ENCODE assay signal across 13 cellular contexts in genomic region chr18:31267823-31268481, GRCh38. TPM values are rescaled to one million over a fixed set of nuclear protein-coding genes. Genes with fewer than 3 reads are reported as not detected.
A peak's percentile ranks its signal among the peaks of the same experiment; 100 is the strongest.
DNase-seq lines count a peak whose midpoint lies in the region; ATAC-seq and TF ChIP-seq lines count a peak whose summit lies in the region.
"Had no signal": no experiment of that assay in that cellular context is flagged by ENCODE, and none has a peak within 500 bp of the region (broad histone marks: within the 10 kb centered on the region; RNA-seq: fewer than 3 reads in every experiment).

No MANE protein-coding gene starts in this region.

- TF ChIP-seq POLR2A in HCT116 (IDR thresholded peaks at IDR 0.05; ENCODE audit: borderline replicate concordance, extremely low read depth, insufficient read depth, insufficient read length) (no peak), suprapubic skin (IDR thresholded peaks at IDR 0.05) (no peak)

- DNase-seq in activated naive CD4-positive, alpha-beta T cell treated with anti-CD3 and anti-CD28 coated beads for 36 hours = no peak
- DNase-seq in HCT116 (ENCODE audit: low read depth, low spot score) = no peak
- no peak for DNase-seq in suprapubic skin (ENCODE audit: low spot score in 2 of 2)
- no peak for DNase-seq in ascending aorta (ENCODE audit: low spot score in 2 of 2)
- no peak for DNase-seq in osteoblast (ENCODE audit: insufficient read length, low spot score, missing footprints)
- DNase-seq in substantia nigra (lab: John Stamatoyannopoulos, UW) = no peak
- DNase-seq: 8988T; DMS 273 treated with DMSO at 0.1 percent for 48 hours; naive thymus-derived CD8-positive, alpha-beta T cell; NCI-H82 had no signal

- whole genome bisulfite sequencing in suprapubic skin = 46% methylated on average over 2 of the region's 2 CpGs

- no peaks in the 10 kb centered on the region for H3K79me2 ChIP-seq in HCT116 (ENCODE audit: insufficient read depth, low read length)
- H3K79me2 ChIP-seq in osteoblast (ENCODE audit: insufficient read depth, low read length) = no peaks in the 10 kb centered on the region

- peak overlapping the region; percentile 31 for H3K27ac Mint-ChIP-seq in activated naive CD4-positive, alpha-beta T cell treated with anti-CD3 and anti-CD28 coated beads, Interleukin-2, amount 50 U/mL, for 24 hours
- no peak overlapping the region for H3K27ac Mint-ChIP-seq in activated naive CD4-positive, alpha-beta T cell treated with anti-CD3 and anti-CD28 coated beads for 36 hours
- H3K27ac Mint-ChIP-seq: naive thymus-derived CD8-positive, alpha-beta T cell had no signal

- H3K9me3 Mint-ChIP-seq in activated naive CD4-positive, alpha-beta T cell treated with anti-CD3 and anti-CD28 coated beads, Interleukin-2, amount 50 U/mL, for 24 hours = no peaks in the 10 kb centered on the region
- no peaks in the 10 kb centered on the region for H3K9me3 Mint-ChIP-seq in activated naive CD4-positive, alpha-beta T cell treated with anti-CD3 and anti-CD28 coated beads for 36 hours

- H2AFZ ChIP-seq in HCT116 (ENCODE audit: low read depth, low read length, poor library complexity, severe bottlenecking) = peak overlapping the region; percentile 4
- no peak overlapping the region for H2AFZ ChIP-seq in osteoblast (ENCODE audit: low read length)

- H3K4me3 Mint-ChIP-seq in activated naive CD4-positive, alpha-beta T cell treated with anti-CD3 and anti-CD28 coated beads, Interleukin-2, amount 50 U/mL, for 24 hours = no peak overlapping the region
- H3K4me3 Mint-ChIP-seq in activated naive CD4-positive, alpha-beta T cell treated with anti-CD3 and anti-CD28 coated beads for 36 hours = no peak overlapping the region
- H3K4me3 Mint-ChIP-seq: naive thymus-derived CD8-positive, alpha-beta T cell had no signal

- H3K27ac ChIP-seq in HCT116 (ENCODE audit: low read depth, low read length) (no peak overlapping the region), suprapubic skin (peak overlapping the region; percentile 61), ascending aorta (no peak overlapping the region), osteoblast (ENCODE audit: low read depth, low read length) (no peak overlapping the region), substantia nigra (ENCODE audit: low read depth, low read length, poor library complexity, severe bottlenecking) (no peak overlapping the region)

- CTCF ChIA-PET in activated naive CD4-positive, alpha-beta T cell treated with anti-CD3 and anti-CD28 coated beads for 36 hours (lab: Charles Lee) = interaction anchor here (0.7 kb wide), 1 partner anchor 11 kb away, joined by 3 read pairs; no protein-coding TSS in a partner anchor
- CTCF ChIA-PET in HCT116 (lab: Charles Lee) = no interaction called here

- no peaks in the 10 kb centered on the region for H3K9me3 ChIP-seq in HCT116 (ENCODE audit: control insufficient read depth in 1 of 2, insufficient read depth in 1 of 2, low read depth in 1 of 2, low read length in 2 of 2)
- no peaks in the 10 kb centered on the region for H3K9me3 ChIP-seq in suprapubic skin
- no peaks in the 10 kb centered on the region for H3K9me3 ChIP-seq in ascending aorta
- H3K9me3 ChIP-seq in osteoblast (ENCODE audit: low read depth, low read length) = no peaks in the 10 kb centered on the region

- RAD21 ChIA-PET in HCT116 (lab: Charles Lee; ENCODE audit: low non-redundant PET in 1 of 2, low total read pairs in 2 of 2, uncharacterized antibody in 2 of 2, unreplicated experiment in 2 of 2) = no interaction called here

- no peaks in the 10 kb centered on the region for H3K36me3 ChIP-seq in HCT116 (ENCODE audit: control insufficient read depth in 1 of 2, insufficient read depth in 2 of 2, low read length in 2 of 2)
- H3K36me3 ChIP-seq in suprapubic skin = no peaks in the 10 kb centered on the region
- H3K36me3 ChIP-seq in ascending aorta = no peaks in the 10 kb centered on the region
- no peaks in the 10 kb centered on the region for H3K36me3 ChIP-seq in osteoblast (ENCODE audit: insufficient read depth, low read length)

- POLR2A ChIA-PET in HCT116 (lab: Charles Lee) = no interaction called here

- H3K27me3 Mint-ChIP-seq in activated naive CD4-positive, alpha-beta T cell treated with anti-CD3 and anti-CD28 coated beads, Interleukin-2, amount 50 U/mL, for 24 hours = no peaks in the 10 kb centered on the region
- H3K27me3 Mint-ChIP-seq in activated naive CD4-positive, alpha-beta T cell treated with anti-CD3 and anti-CD28 coated beads for 36 hours (ENCODE audit: low read depth) = no peaks in the 10 kb centered on the region
- H3K27me3 Mint-ChIP-seq: naive thymus-derived CD8-positive, alpha-beta T cell had no signal

- H3K4me2 ChIP-seq in HCT116 (ENCODE audit: low read length) (no peak overlapping the region), osteoblast (ENCODE audit: insufficient read depth, low read length) (no peak overlapping the region)

- no peak for TF ChIP-seq EP300 in suprapubic skin (IDR thresholded peaks at IDR 0.05)

- no peak for TF ChIP-seq RAD21 in HCT116 (IDR thresholded peaks at IDR 0.05; ENCODE audit: low read depth)

- no peak for TF ChIP-seq CTCF in HCT116 (IDR thresholded peaks at IDR 0.05 in 2 of 3, conservative IDR thresholded peaks at IDR 0.05 in 1 of 3; ENCODE audit: borderline replicate concordance in 1 of 3, insufficient read depth in 1 of 3, low read depth in 2 of 3, low read length in 2 of 3)
- TF ChIP-seq CTCF in suprapubic skin (IDR thresholded peaks at IDR 0.05) = no peak
- TF ChIP-seq CTCF in ascending aorta (IDR thresholded peaks at IDR 0.05) = no peak
- TF ChIP-seq CTCF in osteoblast (IDR thresholded peaks at IDR 0.05; ENCODE audit: extremely low read depth, low read depth, low read length) = no peak

- no TSS peak for BruUV-seq in HCT116 (replicated peaks; lab: Mats Ljungman, UMichigan)

- ATAC-seq in HCT116 = no peak
- ATAC-seq in HG03439 (IDR thresholded peaks at IDR 0.05; ENCODE audit: unreplicated experiment) = peak; percentile 78
- ATAC-seq: naive thymus-derived CD8-positive, alpha-beta T cell had no signal

- H3K4me1 ChIP-seq in HCT116 (ENCODE audit: control insufficient read depth in 1 of 2, insufficient read depth in 2 of 2, low read length in 2 of 2) = peaks cover 0 to 9% of the 10 kb centered on the region in 2 experiments; a peak in 3 of 4 replicates
- H3K4me1 ChIP-seq in suprapubic skin = peaks cover 24% of the 10 kb centered on the region
- H3K4me1 ChIP-seq in ascending aorta = no peaks in the 10 kb centered on the region
- H3K4me1 ChIP-seq in osteoblast (ENCODE audit: insufficient read depth, low read length) = no peaks in the 10 kb centered on the region

- H3K4me1 Mint-ChIP-seq in activated naive CD4-positive, alpha-beta T cell treated with anti-CD3 and anti-CD28 coated beads, Interleukin-2, amount 50 U/mL, for 24 hours = peaks cover 17% of the 10 kb centered on the region
- H3K4me1 Mint-ChIP-seq in activated naive CD4-positive, alpha-beta T cell treated with anti-CD3 and anti-CD28 coated beads for 36 hours (ENCODE audit: low read depth) = peaks cover 8% of the 10 kb centered on the region

- no peaks in the 10 kb centered on the region for H3K27me3 ChIP-seq in HCT116 (ENCODE audit: insufficient read depth, low read length)
- H3K27me3 ChIP-seq in suprapubic skin = no peaks in the 10 kb centered on the region
- H3K27me3 ChIP-seq in ascending aorta = no peaks in the 10 kb centered on the region
- no peaks in the 10 kb centered on the region for H3K27me3 ChIP-seq in osteoblast (ENCODE audit: insufficient read depth, low read length)

- H4K20me1 ChIP-seq in HCT116 (ENCODE audit: insufficient read depth) (no peaks in the 10 kb centered on the region), osteoblast (ENCODE audit: insufficient read depth, low read length) (no peaks in the 10 kb centered on the region)

- no peaks in the 10 kb centered on the region for H3K36me3 Mint-ChIP-seq in activated naive CD4-positive, alpha-beta T cell treated with anti-CD3 and anti-CD28 coated beads, Interleukin-2, amount 50 U/mL, for 24 hours
- no peaks in the 10 kb centered on the region for H3K36me3 Mint-ChIP-seq in activated naive CD4-positive, alpha-beta T cell treated with anti-CD3 and anti-CD28 coated beads for 36 hours (ENCODE audit: low read depth)
- H3K36me3 Mint-ChIP-seq: naive thymus-derived CD8-positive, alpha-beta T cell had no signal

- H3K4me3 ChIP-seq in HCT116 (replicated peaks in 1 of 2; ENCODE audit: low read depth in 1 of 2, low read length in 2 of 2) (no peak overlapping the region), suprapubic skin (no peak overlapping the region), ascending aorta (no peak overlapping the region), osteoblast (ENCODE audit: insufficient read depth, low read length) (no peak overlapping the region)

- no peak overlapping the region for H3K9ac ChIP-seq in HCT116 (ENCODE audit: low read length)

- intact Hi-C loops in activated naive CD4-positive, alpha-beta T cell treated with anti-CD3 and anti-CD28 coated beads for 36 hours (cut with micrococcal nuclease) = loop anchor here (10.0 kb wide), 1 partner anchor 457 kb away; no protein-coding TSS in a partner anchor
- intact Hi-C loops in HCT116 (cut with micrococcal nuclease) (loop anchor here (5.0 kb wide), 3 partner anchors 51 to 239 kb away; no protein-coding TSS in a partner anchor), ascending aorta (cut with DNase I) (no loop called here)

- no peaks in the 10 kb centered on the region for H3K9me2 ChIP-seq in HCT116 (ENCODE audit: insufficient read depth)

TF ChIP-seq in HCT116, 20 proteins besides CTCF, POLR2A, EP300 and RAD21 (continues in another document):
- TF ChIP-seq JUND (IDR thresholded peaks at IDR 0.05) = no peak
- no peak for TF ChIP-seq CEBPB (IDR thresholded peaks at IDR 0.05; ENCODE audit: low read depth)
- TF ChIP-seq EGR1 (IDR thresholded peaks at IDR 0.05; ENCODE audit: low read depth) = no peak

RNA-seq across cellular contexts. Expression of gene DSG1, which starts 50.0 kb away (rescaled TPM):
- not detected for total RNA-seq in activated naive CD4-positive, alpha-beta T cell treated with anti-CD3 and anti-CD28 coated beads for 36 hours
- total RNA-seq in HCT116 (2021; ENCODE audit: unreplicated experiment) (not detected), suprapubic skin (1,000 to 10,000 TPM in 3 of 4 donors, 100 to 1,000 TPM in 1; 693 to 1,832 (median 1,713) TPM), ascending aorta (not detected), osteoblast (not detected in 2 replicates)
- polyA plus RNA-seq in HCT116 (2012) = 0.01 TPM in 1 of 2 replicates, not detected in the other
- total RNA-seq: H4; naive thymus-derived CD8-positive, alpha-beta T cell had no signal
- polyA plus RNA-seq: naive thymus-derived CD8-positive, alpha-beta T cell had no signal

Comparison
In these comparisons a context has a peak if more than half of its experiments do, and no peak if none do; other contexts are left out.
1. RNA of gene DSG1, which starts 50.0 kb away (total RNA-seq): 693 to 1,832 TPM in suprapubic skin; not detected in HCT116 (single experiment), not detected in activated naive CD4-positive, alpha-beta T cell treated with anti-CD3 and anti-CD28 coated beads for 36 hours, not detected in ascending aorta (single experiment) and not detected in osteoblast; every median in the first group is over 100 times any median in the second.